8 cellular contexts compared by ENCODE assay signal in the genomic region with DNA sequence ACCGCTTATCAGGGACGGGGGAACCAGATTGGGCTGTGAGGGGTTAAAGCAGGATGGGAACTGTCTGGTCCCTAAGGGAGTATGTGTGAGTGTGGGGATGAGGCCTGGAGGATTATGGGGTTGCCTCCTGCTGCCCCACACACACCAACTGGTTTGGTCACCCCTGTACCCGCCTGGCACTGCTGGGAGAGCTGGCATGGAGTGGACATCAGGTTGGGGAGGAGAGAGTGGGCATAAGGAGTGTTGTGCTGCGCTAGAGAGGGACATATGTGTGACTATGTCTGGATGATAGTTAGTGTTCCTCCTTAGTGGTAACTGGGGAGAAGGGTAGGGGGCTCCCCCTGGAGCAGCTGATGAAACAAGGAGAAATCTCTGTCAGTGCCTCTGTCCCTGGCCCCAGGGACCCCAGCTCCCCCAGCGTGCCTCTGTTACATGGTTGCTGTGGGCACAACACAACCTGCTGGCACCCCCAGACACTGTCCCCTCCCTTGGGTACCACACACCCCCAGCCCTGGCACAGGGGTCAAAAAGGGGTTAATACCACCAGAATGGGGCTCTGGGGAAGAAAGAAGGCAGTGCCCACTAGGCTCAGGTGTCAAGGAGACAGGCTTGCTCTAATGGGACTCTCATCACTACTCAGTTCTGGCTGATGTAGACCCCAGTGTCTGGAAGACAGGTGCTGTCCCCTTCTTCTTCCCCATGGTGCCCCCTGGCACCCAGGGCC. TPM values are rescaled to one million over a fixed set of nuclear protein-coding genes. Genes with fewer than 3 reads are reported as not detected.
A peak's percentile ranks its signal among the peaks of the same experiment; 100 is the strongest.
DNase-seq lines count a peak whose midpoint lies in the region; ATAC-seq, FAIRE-seq and TF ChIP-seq lines count a peak whose summit lies in the region.

No MANE protein-coding gene starts in this region.

- POLR2A ChIA-PET in HEK293T (lab: Yijun Ruan, JAX) = interaction anchor here (0.8 to 2.0 kb wide), 9 partner anchors 8 to 169 kb away, joined by 3 to 17 read pairs (median 5); a partner anchor contains a TSS

- H3K4me1 ChIP-seq in SJSA1 (replicated peaks) = peaks cover 23% of the 10 kb centered on the region
- peaks cover 10% of the 10 kb centered on the region for H3K4me1 ChIP-seq in parathyroid adenoma

- H3K27ac ChIP-seq in SJSA1 (no peak overlapping the region; the same call in 1 of the 2 replicates), parathyroid adenoma (peak overlapping the region; percentile 69)

- CTCF ChIA-PET in HEK293T (lab: Yijun Ruan, JAX) = no interaction called here

- DNase-seq in G401 (ENCODE audit: low spot score) = peak; percentile 53
- no peak for DNase-seq in SJSA1 (ENCODE audit: low read depth in 1 of 2, low spot score in 2 of 2)
- DNase-seq in fibroblast of gingiva (ENCODE audit: low read depth) = peak; percentile 36
- no peak for DNase-seq in urothelium cell line (ENCODE audit: low spot score)
- no peak for DNase-seq in HEK293T (ENCODE audit: extremely low spot score)
- no peak for DNase-seq in NK-92 treated with Interleukin-12 subunit alpha and Interleukin-12 subunit beta, amount 100 ng/mL, for 24 hours (lab: John Stamatoyannopoulos, UW)

- H3K79me2 ChIP-seq in parathyroid adenoma = peaks cover 7% of the 10 kb centered on the region

- in situ Hi-C loops in G401 (cut with HindIII; ENCODE audit: low sequenced_read_pairs) = no loop called here

- TF ChIP-seq CTCF in parathyroid adenoma (IDR thresholded peaks at IDR 0.05) = no peak

- no peaks in the 10 kb centered on the region for H3K36me3 ChIP-seq in SJSA1
- H3K36me3 ChIP-seq in parathyroid adenoma (ENCODE audit: control insufficient read depth, insufficient read depth, low read length) = no peaks in the 10 kb centered on the region

- H3K27me3 ChIP-seq in SJSA1 (replicated peaks) (no peaks in the 10 kb centered on the region), parathyroid adenoma (ENCODE audit: control insufficient read depth, insufficient read depth, low read length) (no peaks in the 10 kb centered on the region)

- FAIRE-seq in urothelium cell line (lab: Jason Lieb, UNC) = no peak

- H3K9me3 ChIP-seq in SJSA1 (replicated peaks) (no peaks in the 10 kb centered on the region; the same call in 1 of the 2 replicates), parathyroid adenoma (ENCODE audit: control insufficient read depth, low read length) (no peaks in the 10 kb centered on the region)

- H3K4me3 ChIP-seq in SJSA1 (peak overlapping the region; percentile 57), parathyroid adenoma (ENCODE audit: low read depth, low read length) (peak overlapping the region; percentile 99)

- H3K4me2 ChIP-seq in parathyroid adenoma (ENCODE audit: low read length) = peak overlapping the region; percentile 99

- no peak overlapping the region for H3K9ac ChIP-seq in parathyroid adenoma

- no peak overlapping the region for H2AFZ ChIP-seq in parathyroid adenoma

- no peak for ATAC-seq in HG03442 (IDR thresholded peaks at IDR 0.05; ENCODE audit: unreplicated experiment)

TF ChIP-seq in HEK293T, 16 proteins besides CTCF, POLR2A, EP300 and RAD21:
- no peak for TF ChIP-seq L3MBTL2 (conservative IDR thresholded peaks at IDR 0.05)
- no peak for TF ChIP-seq SUZ12 (IDR thresholded peaks at IDR 0.05)
- TF ChIP-seq LEF1 (IDR thresholded peaks at IDR 0.05; ENCODE audit: borderline replicate concordance) = no peak

RNA-seq across cellular contexts. Expression of a gene that starts 1.9 kb away (rescaled TPM):
- 30.6 and 33.0 TPM in 2 replicates for total RNA-seq in G401 (2014; rRNA removed; shearing (Covaris generic))
- 15.3 and 24.5 TPM in 2 replicates for total RNA-seq in SJSA1 (2014; rRNA removed; shearing (Covaris generic))

RNA-seq across cellular contexts. Expression of a gene that starts 11.1 kb away (rescaled TPM):
- total RNA-seq in G401 (2014; rRNA removed; shearing (Covaris generic)) = 0.74 TPM in 1 of 2 replicates, not detected in the other
- not detected in 2 replicates for total RNA-seq in SJSA1 (2014; rRNA removed; shearing (Covaris generic))

RNA-seq across cellular contexts. Expression of a gene that starts 21.4 kb away (rescaled TPM):
- total RNA-seq in G401 (2014; rRNA removed; shearing (Covaris generic)) = 39.9 and 49.4 TPM in 2 replicates
- 15.4 and 23.7 TPM in 2 replicates for total RNA-seq in SJSA1 (2014; rRNA removed; shearing (Covaris generic))

RNA-seq across cellular contexts. Expression of a gene that starts 29.1 kb away (rescaled TPM):
- total RNA-seq in G401 (2014; rRNA removed; shearing (Covaris generic)) = 0.31 TPM in 1 of 2 replicates, not detected in the other
- total RNA-seq in SJSA1 (2014; rRNA removed; shearing (Covaris generic)) = not detected in 2 replicates

RNA-seq across cellular contexts. Expression of a gene that starts 29.1 kb away (rescaled TPM):
- not detected in 2 replicates for total RNA-seq in G401 (2014; rRNA removed; shearing (Covaris generic))
- total RNA-seq in SJSA1 (2014; rRNA removed; shearing (Covaris generic)) = not detected in 2 replicates

Comparison
In these comparisons a context has a peak if more than half of its experiments do, and no peak if none do; other contexts are left out.
1. DNase-seq: peak in G401 (single experiment) and fibroblast of gingiva (single experiment); none in SJSA1 (0 of 2), urothelium cell line (single experiment), HEK293T (single experiment) and NK-92 treated with Interleukin-12 subunit alpha and Interleukin-12 subunit beta, amount 100 ng/mL, for 24 hours (single experiment).